In the genomic region with DNA sequence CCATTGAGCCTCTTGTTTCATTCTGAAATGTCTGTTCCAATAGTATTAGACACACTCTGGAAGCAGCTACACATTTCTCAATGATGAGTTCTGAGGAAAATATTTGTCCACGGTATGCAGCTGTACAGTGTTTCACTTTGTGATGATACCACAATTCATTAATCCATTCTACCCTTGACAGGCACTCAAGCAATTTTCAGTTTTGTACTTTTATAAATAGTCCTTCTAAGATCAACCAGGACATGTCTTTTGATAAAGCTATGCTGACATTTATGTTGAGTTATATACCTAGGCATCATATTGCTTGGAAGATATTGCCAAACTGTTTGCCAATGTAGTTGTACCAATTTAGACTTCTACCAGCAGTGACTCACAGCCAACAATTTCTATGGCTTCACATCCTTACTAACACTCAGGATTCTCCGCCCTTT, we compare ENCODE assay signal across 17 cellular contexts.
DNase-seq lines count a peak whose midpoint lies in the region; FAIRE-seq and TF ChIP-seq lines count a peak whose summit lies in the region.
"Had no signal": no experiment of that assay in that cellular context is flagged by ENCODE, and none has a peak within 500 bp of the region (broad histone marks: within the 10 kb centered on the region; RNA-seq: fewer than 3 reads in every experiment).

No MANE protein-coding gene starts in this region.

- no peaks in the 10 kb centered on the region for H3K36me3 ChIP-seq in tibial artery
- H3K36me3 ChIP-seq: spleen had no signal

- peak overlapping the region; percentile 77 to 79 for H3K27ac ChIP-seq in tibial artery
- H3K27ac ChIP-seq: parathyroid adenoma, spleen had no signal

- no peak for TF ChIP-seq POLR2A in H54 (IDR thresholded peaks at IDR 0.05; ENCODE audit: low read depth, low read length)

- no peak for DNase-seq in H54 (ENCODE audit: insufficient read length, low spot score)
- DNase-seq in amniotic stem cell (lab: John Stamatoyannopoulos, UW), result peak; percentile 56
- peak; percentile 49 for DNase-seq in fibroblast of pulmonary artery (ENCODE audit: low read depth)
- DNase-seq in tibial artery, result no peak
- DNase-seq in NCI-H2107 (lab: John Stamatoyannopoulos, UW), result no peak
- no peak for DNase-seq in NCI-H2171 (lab: John Stamatoyannopoulos, UW)
- no peak for DNase-seq in activated CD4-positive, alpha-beta T cell treated with anti-CD3 and anti-CD28 coated beads, Interleukin-2, amount 50 U/mL, for 1 hour
- DNase-seq: activated CD8-positive, alpha-beta memory T cell treated with anti-CD3 and anti-CD28 coated beads, Interleukin-2, amount 50 U/mL, for 48 hours; activated naive CD4-positive, alpha-beta T cell treated with anti-CD3 and anti-CD28 coated beads for 36 hours; CD8-positive, alpha-beta memory T cell; hippocampal formation; left colon; NCI-H2081; NCI-H82; RPMI8226; spleen had no signal

- intact Hi-C loops in tibial artery (cut with DNase I; ENCODE audit: low total_unique reads), result no loop called here

- peak; percentile 91 for FAIRE-seq in H54 (lab: Jason Lieb, UNC)

- H3K27me3 ChIP-seq in tibial artery, result no peaks in the 10 kb centered on the region
- H3K27me3 ChIP-seq: spleen had no signal

- H3K4me3 ChIP-seq in fibroblast of pulmonary artery (replicated peaks; ENCODE audit: low read depth, low read length) (no peak overlapping the region), tibial artery (no peak overlapping the region)
- H3K4me3 ChIP-seq: spleen had no signal

- no peaks in the 10 kb centered on the region for H3K9me3 ChIP-seq in tibial artery

- TF ChIP-seq CTCF in fibroblast of pulmonary artery (IDR thresholded peaks at IDR 0.05; ENCODE audit: low read length, missing control alignments) (no peak), tibial artery (IDR thresholded peaks at IDR 0.05) (no peak)

- peaks cover 0 to 60% (median 24%) of the 10 kb centered on the region in 4 donors for H3K4me1 ChIP-seq in tibial artery
- H3K4me1 ChIP-seq: parathyroid adenoma, spleen had no signal

Comparison
In these comparisons a context has a peak if more than half of its experiments do, and no peak if none do; other contexts are left out.
1. DNase-seq: peak in amniotic stem cell (single experiment) and fibroblast of pulmonary artery (single experiment); none in H54 (single experiment), tibial artery (0 of 2), NCI-H2107 (single experiment), NCI-H2171 (single experiment) and activated CD4-positive, alpha-beta T cell treated with anti-CD3 and anti-CD28 coated beads, Interleukin-2, amount 50 U/mL, for 1 hour (single experiment).